Comparison of ENCODE assay signal across 10 cellular contexts in genomic region chr2:28397043-28397381, GRCh38. TPM values are rescaled to one million over a fixed set of nuclear protein-coding genes. Genes with fewer than 3 reads are reported as not detected.
A peak's percentile ranks its signal among the peaks of the same experiment; 100 is the strongest.
DNase-seq lines count a peak whose midpoint lies in the region; ATAC-seq, FAIRE-seq and TF ChIP-seq lines count a peak whose summit lies in the region.
"Had no signal": no experiment of that assay in that cellular context is flagged by ENCODE, and none has a peak within 500 bp of the region (broad histone marks: within the 10 kb centered on the region; RNA-seq: fewer than 3 reads in every experiment).

No MANE protein-coding gene starts in this region.

- intact Hi-C loops in activated T-helper 2 cell treated with anti-CD3 and anti-CD28 coated beads, Interferon-gamma antibody, Interleukin-2, Interleukin-4, amounts not matched to agents 10 μg/mL and 5 μg/mL and 100 μg/mL, durations not matched to agents 14 hours and 24 hours and 36 hours (cut with micrococcal nuclease): loop anchor here (2.0 to 10.0 kb wide), 2 partner anchors 342 to 642 kb away; no protein-coding TSS in a partner anchor

- H3K4me3 ChIP-seq in HFF-Myc (replicated peaks; ENCODE audit: low read depth, low read length) (peak overlapping the region; percentile 83), skeletal muscle tissue (ENCODE audit: low read length in 3 of 3) (peak overlapping the region in 2 of 3 donors; percentile 77 to 91)
- H3K4me3 ChIP-seq: K562 had no signal

- peaks cover 59 to 63% (median 60%) of the 10 kb centered on the region in 3 donors for H3K4me1 ChIP-seq in skeletal muscle tissue (ENCODE audit: control insufficient read depth in 3 of 3, insufficient read depth in 3 of 3, low read length in 3 of 3)

- TF ChIP-seq CTCF in HFF-Myc (IDR thresholded peaks at IDR 0.05; ENCODE audit: low read depth, low read length, missing control alignments) (no peak), glutamatergic neuron (IDR thresholded peaks at IDR 0.05; ENCODE audit: partially characterized antibody, unreplicated experiment) (peak; percentile 9)

- H3K4me3 Mint-ChIP-seq in activated T-helper 2 cell treated with anti-CD3 and anti-CD28 coated beads, Interferon-gamma antibody, Interleukin-2, Interleukin-4, amounts not matched to agents 10 μg/mL and 5 μg/mL and 100 μg/mL, durations not matched to agents 14 hours and 24 hours and 36 hours (ENCODE audit: low read depth): peak overlapping the region; percentile 68
- no peak overlapping the region for H3K4me3 Mint-ChIP-seq in glutamatergic neuron (ENCODE audit: unreplicated experiment)
- no peak overlapping the region for H3K4me3 Mint-ChIP-seq in T-helper 17 cell

- H3K27ac Mint-ChIP-seq in activated T-helper 2 cell treated with anti-CD3 and anti-CD28 coated beads, Interferon-gamma antibody, Interleukin-2, Interleukin-4, amounts not matched to agents 10 μg/mL and 5 μg/mL and 100 μg/mL, durations not matched to agents 14 hours and 24 hours and 36 hours: no peak overlapping the region
- H3K27ac Mint-ChIP-seq in glutamatergic neuron (ENCODE audit: unreplicated experiment): no peak overlapping the region
- H3K27ac Mint-ChIP-seq in T-helper 17 cell: no peak overlapping the region

- H3K9me3 Mint-ChIP-seq in activated T-helper 2 cell treated with anti-CD3 and anti-CD28 coated beads, Interferon-gamma antibody, Interleukin-2, Interleukin-4, amounts not matched to agents 10 μg/mL and 5 μg/mL and 100 μg/mL, durations not matched to agents 14 hours and 24 hours and 36 hours: no peaks in the 10 kb centered on the region
- H3K9me3 Mint-ChIP-seq in glutamatergic neuron (ENCODE audit: unreplicated experiment): peaks cover 2% of the 10 kb centered on the region

- peak overlapping the region in 2 of 3 donors; percentile 96 to 98 for H3K9ac ChIP-seq in skeletal muscle tissue (ENCODE audit: low read depth in 1 of 3, low read length in 3 of 3)

- H3K36me3 ChIP-seq in skeletal muscle tissue (ENCODE audit: control insufficient read depth in 3 of 3, insufficient read depth in 3 of 3, low read length in 3 of 3): peaks cover 0 to 9% (median 2%) of the 10 kb centered on the region in 3 donors

- DNase-seq in HFF-Myc (ENCODE audit: extremely low read depth, low read depth) (no peak), glutamatergic neuron (no peak), mesenteric fat pad (ENCODE audit: low spot score) (no peak), T-helper 17 cell (no peak), SKM-1 treated with dmso at 0.1 percent for 144 hours (lab: John Stamatoyannopoulos, UW; ENCODE audit: unreplicated experiment) (no peak), HTR-8/SVneo (ENCODE audit: insufficient read length, low spot score) (no peak)
- DNase-seq in activated T-helper 2 cell treated with anti-CD3 and anti-CD28 coated beads, Interferon-gamma antibody, Interleukin-2, Interleukin-4, amounts not matched to agents 10 μg/mL and 5 μg/mL and 100 μg/mL, durations not matched to agents 14 hours and 24 hours and 36 hours (ENCODE audit: low spot score): no peak
- DNase-seq: stimulated activated CD4-positive, alpha-beta T cell treated with anti-CD3 and anti-CD28 coated beads, Interleukin-2, amount 100 ng/mL, for 48 hours had no signal

- no peaks in the 10 kb centered on the region for H3K9me3 ChIP-seq in skeletal muscle tissue (ENCODE audit: control insufficient read depth in 3 of 3, low read length in 3 of 3)
- H3K9me3 ChIP-seq in T-helper 17 cell (ENCODE audit: control insufficient read depth, low read length, poor library complexity, severe bottlenecking): no peaks in the 10 kb centered on the region

- H3K27me3 Mint-ChIP-seq in activated T-helper 2 cell treated with anti-CD3 and anti-CD28 coated beads, Interferon-gamma antibody, Interleukin-2, Interleukin-4, amounts not matched to agents 10 μg/mL and 5 μg/mL and 100 μg/mL, durations not matched to agents 14 hours and 24 hours and 36 hours (ENCODE audit: low read depth): no peaks in the 10 kb centered on the region
- H3K27me3 Mint-ChIP-seq in glutamatergic neuron (ENCODE audit: unreplicated experiment): peaks cover 5% of the 10 kb centered on the region
- H3K27me3 Mint-ChIP-seq in T-helper 17 cell: no peaks in the 10 kb centered on the region

- no peak for ATAC-seq in T-helper 17 cell
- ATAC-seq: K562 had no signal

- peaks cover 50% of the 10 kb centered on the region for H3K36me3 Mint-ChIP-seq in activated T-helper 2 cell treated with anti-CD3 and anti-CD28 coated beads, Interferon-gamma antibody, Interleukin-2, Interleukin-4, amounts not matched to agents 10 μg/mL and 5 μg/mL and 100 μg/mL, durations not matched to agents 14 hours and 24 hours and 36 hours (ENCODE audit: low read depth)
- H3K36me3 Mint-ChIP-seq in glutamatergic neuron (ENCODE audit: unreplicated experiment): no peaks in the 10 kb centered on the region
- peaks cover 4% of the 10 kb centered on the region for H3K36me3 Mint-ChIP-seq in T-helper 17 cell (ENCODE audit: low read depth)

- FAIRE-seq in HTR-8/SVneo (lab: Jason Lieb, UNC): no peak

- peak overlapping the region; percentile 99 for H3K27ac ChIP-seq in skeletal muscle tissue (ENCODE audit: low read depth, low read length)

- peaks cover 41% of the 10 kb centered on the region for H3K4me1 Mint-ChIP-seq in activated T-helper 2 cell treated with anti-CD3 and anti-CD28 coated beads, Interferon-gamma antibody, Interleukin-2, Interleukin-4, amounts not matched to agents 10 μg/mL and 5 μg/mL and 100 μg/mL, durations not matched to agents 14 hours and 24 hours and 36 hours (ENCODE audit: low read depth)
- H3K4me1 Mint-ChIP-seq in glutamatergic neuron (ENCODE audit: low read depth, unreplicated experiment) (peaks cover 3% of the 10 kb centered on the region), T-helper 17 cell (peaks cover 24% of the 10 kb centered on the region)

- no peaks in the 10 kb centered on the region for H3K27me3 ChIP-seq in skeletal muscle tissue (ENCODE audit: control insufficient read depth in 3 of 3, insufficient read depth in 3 of 3, low read length in 3 of 3)

RNA-seq across cellular contexts. Expression of gene FOSL2, which starts 4.4 kb away (rescaled TPM):
- 146 and 156 TPM in 2 replicates for total RNA-seq in activated T-helper 2 cell treated with anti-CD3 and anti-CD28 coated beads, Interferon-gamma antibody, Interleukin-2, Interleukin-4, amounts not matched to agents 10 μg/mL and 5 μg/mL and 100 μg/mL, durations not matched to agents 14 hours and 24 hours and 36 hours
- total RNA-seq in glutamatergic neuron (ENCODE audit: unreplicated experiment) (2.6 TPM), skeletal muscle tissue (10.4 TPM), mesenteric fat pad (259 TPM), T-helper 17 cell (100 to 1,000 TPM; 114 to 153 TPM)

Comparison
In these comparisons a context has a peak if more than half of its experiments do, and no peak if none do; other contexts are left out.
1. RNA of gene FOSL2, which starts 4.4 kb away (total RNA-seq): 259 TPM in mesenteric fat pad (single experiment), 146 to 156 TPM in activated T-helper 2 cell treated with anti-CD3 and anti-CD28 coated beads, Interferon-gamma antibody, Interleukin-2, Interleukin-4, amounts not matched to agents 10 μg/mL and 5 μg/mL and 100 μg/mL, durations not matched to agents 14 hours and 24 hours and 36 hours and 114 to 153 TPM in T-helper 17 cell; 10.4 TPM in skeletal muscle tissue (single experiment) and 2.6 TPM in glutamatergic neuron (single experiment); every median in the first group is over 10 times any median in the second.